Comparison of ENCODE assay signal across 8 cellular contexts in the genomic region with DNA sequence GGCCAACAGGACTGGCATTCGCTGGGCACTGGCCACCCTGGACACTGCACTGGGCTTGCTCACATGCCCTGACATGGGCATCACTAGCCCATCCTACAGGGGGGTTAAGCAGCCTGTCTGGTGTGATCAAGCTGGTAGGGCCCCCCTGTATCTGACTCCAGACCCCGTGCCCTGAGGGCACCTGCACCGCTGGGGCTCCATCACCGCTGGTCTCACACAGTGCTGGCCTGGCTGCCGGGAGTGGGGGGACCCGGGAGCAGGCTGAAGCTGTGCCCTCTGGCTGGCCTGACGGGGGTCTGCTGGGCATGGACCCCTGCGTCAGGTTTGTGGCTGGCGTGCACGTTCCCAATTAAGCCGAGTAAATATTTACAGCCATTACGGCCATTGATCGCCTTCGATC. TPM values are rescaled to one million over a fixed set of nuclear protein-coding genes. Genes with fewer than 3 reads are reported as not detected.
"Had no signal": no experiment of that assay in that cellular context is flagged by ENCODE, and none has a peak within 500 bp of the region (broad histone marks: within the 10 kb centered on the region; RNA-seq: fewer than 3 reads in every experiment).

No MANE protein-coding gene starts in this region.

- H3K4me3 ChIP-seq: GM23338, HAP-1 had no signal

- H3K4me1 Mint-ChIP-seq: IgD-negative memory B cell had no signal

- H3K9me3 Mint-ChIP-seq: GM23338 had no signal

- ATAC-seq: HCT116 had no signal

- H3K36me3 Mint-ChIP-seq: IgD-negative memory B cell had no signal

- H3K27ac ChIP-seq: HL-60 had no signal

- FAIRE-seq: HepG2 had no signal

- H3K4me1 ChIP-seq: HAP-1 had no signal

- DNase-seq: H7 had no signal

- H3K36me3 ChIP-seq: HAP-1 had no signal

- H3K27ac Mint-ChIP-seq: GM23338, IgD-negative memory B cell had no signal

- H2AFZ ChIP-seq: GM23338 had no signal

- H3K4me2 ChIP-seq: GM23338 had no signal

- H3K4me3 Mint-ChIP-seq: GM23338, IgD-negative memory B cell had no signal

- H3K9me3 ChIP-seq: HAP-1 had no signal

RNA-seq across cellular contexts. Expression of a gene that starts 32.3 kb away (rescaled TPM):
- total RNA-seq: HepG2 had no signal
- polyA plus RNA-seq: HepG2, IgD-negative memory B cell had no signal

RNA-seq across cellular contexts. Expression of a gene that starts 55.2 kb away (rescaled TPM):
- total RNA-seq: HepG2, HT1080 had no signal
- polyA plus RNA-seq: HepG2, IgD-negative memory B cell had no signal
